1 cellular context compared by ENCODE assay signal in genomic region chr1:31811605-31812004, GRCh38.
TF ChIP-seq lines count a peak whose summit lies in the region.

No MANE protein-coding gene starts in this region.

TF ChIP-seq in K562, 482 proteins besides CTCF, POLR2A, EP300 and RAD21 (continued from another document):
- TF ChIP-seq ZMIZ1 (IDR thresholded peaks at IDR 0.05; ENCODE audit: low read depth in 2 of 2, low read length in 2 of 2) (no peak), CGGBP1 (CRISPR knock-in tag; IDR thresholded peaks at IDR 0.05) (no peak), MEF2D (tag; conservative IDR thresholded peaks at IDR 0.05; ENCODE audit: low read depth) (no peak), MED1 (CRISPR knock-in tag; IDR thresholded peaks at IDR 0.05; ENCODE audit: borderline replicate concordance) (no peak), CSDE1 (IDR thresholded peaks at IDR 0.05) (peak in 1 of 2 experiments; percentile 68; a peak in 2 of 4 replicates), MEIS2 (IDR thresholded peaks at IDR 0.05; ENCODE audit: partially characterized antibody) (peak; percentile 1), PKNOX1 (IDR thresholded peaks at IDR 0.05) (peak; percentile 18; the same call in 1 of the 2 replicates), STAT6 (CRISPR knock-in tag; IDR thresholded peaks at IDR 0.05) (no peak), EP400 (IDR thresholded peaks at IDR 0.05) (no peak), PREB (CRISPR knock-in tag; IDR thresholded peaks at IDR 0.05) (no peak), ZNF766 (CRISPR knock-in tag; conservative IDR thresholded peaks at IDR 0.05) (no peak), MBD2 (IDR thresholded peaks at IDR 0.05; ENCODE audit: borderline replicate concordance, low read depth) (no peak), NUFIP1 (IDR thresholded peaks at IDR 0.05; ENCODE audit: partially characterized antibody) (no peak), SUPT5H (IDR thresholded peaks at IDR 0.05) (no peak), SAP30 (IDR thresholded peaks at IDR 0.05; ENCODE audit: borderline replicate concordance, insufficient read depth, low read depth, low read length, poor library complexity, severe bottlenecking) (no peak), GATAD2A (IDR thresholded peaks at IDR 0.05) (no peak), IRF1 (CRISPR knock-in tag; IDR thresholded peaks at IDR 0.05; ENCODE audit: borderline replicate concordance) (no peak), DIDO1 (tag; IDR thresholded peaks at IDR 0.05; ENCODE audit: low read depth) (no peak), ZNF507 (tag; conservative IDR thresholded peaks at IDR 0.05) (no peak), FOXO4 (CRISPR knock-in tag; IDR thresholded peaks at IDR 0.05) (no peak), SRF (CRISPR knock-in tag; IDR thresholded peaks at IDR 0.05) (no peak), ZNF175 (CRISPR knock-in tag; IDR thresholded peaks at IDR 0.05; ENCODE audit: low read depth) (no peak), XRCC3 (IDR thresholded peaks at IDR 0.05) (no peak), TFAP4 (CRISPR knock-in tag; IDR thresholded peaks at IDR 0.05; ENCODE audit: borderline replicate concordance) (peak; percentile 18; the same call in 1 of the 2 replicates), STAT5A (IDR thresholded peaks at IDR 0.05; ENCODE audit: borderline replicate concordance, low read length) (no peak), TCF7 (IDR thresholded peaks at IDR 0.05; ENCODE audit: borderline replicate concordance) (no peak), ZNF121 (CRISPR knock-in tag; conservative IDR thresholded peaks at IDR 0.05) (no peak), ZNF75A (CRISPR knock-in tag; IDR thresholded peaks at IDR 0.05) (no peak), TAL1 (IDR thresholded peaks at IDR 0.05) (no peak), CHD4 (IDR thresholded peaks at IDR 0.05; ENCODE audit: insufficient read depth, insufficient replicate concordance, low read depth, low read length, poor library complexity, severe bottlenecking) (no peak), ZNF395 (CRISPR knock-in tag; IDR thresholded peaks at IDR 0.05) (no peak), HDGF (IDR thresholded peaks at IDR 0.05) (no peak), ZNF212 (CRISPR knock-in tag; IDR thresholded peaks at IDR 0.05) (no peak), U2AF2 (optimal IDR thresholded peaks at IDR 0.05; ENCODE audit: low read depth, low read length) (no peak), ZNF239 (CRISPR knock-in tag; IDR thresholded peaks at IDR 0.05) (no peak), TBP (optimal IDR thresholded peaks at IDR 0.05; ENCODE audit: low read depth, low read length) (no peak), ESRRA (IDR thresholded peaks at IDR 0.05; ENCODE audit: borderline replicate concordance, low read depth) (0 out of 2 replicates have a peak, but pooled peaks have one; percentile 16), NCOA6 (IDR thresholded peaks at IDR 0.05) (no peak), DDX20 (tag; IDR thresholded peaks at IDR 0.05; ENCODE audit: low read depth) (no peak), ZNF280A (IDR thresholded peaks at IDR 0.05; ENCODE audit: low read depth, partially characterized antibody) (no peak), ZNF644 (tag; IDR thresholded peaks at IDR 0.05; ENCODE audit: low read depth) (no peak), ARHGAP35 (IDR thresholded peaks at IDR 0.05; ENCODE audit: partially characterized antibody) (no peak), ZBTB26 (CRISPR knock-in tag; IDR thresholded peaks at IDR 0.05) (no peak), RFX1 (IDR thresholded peaks at IDR 0.05) (peak; percentile 96), MTA1 (IDR thresholded peaks at IDR 0.05; ENCODE audit: borderline replicate concordance) (no peak), BMI1 (IDR thresholded peaks at IDR 0.05; ENCODE audit: low read length) (peak; percentile 60; the same call in 1 of the 2 replicates)
